In the genomic region with DNA sequence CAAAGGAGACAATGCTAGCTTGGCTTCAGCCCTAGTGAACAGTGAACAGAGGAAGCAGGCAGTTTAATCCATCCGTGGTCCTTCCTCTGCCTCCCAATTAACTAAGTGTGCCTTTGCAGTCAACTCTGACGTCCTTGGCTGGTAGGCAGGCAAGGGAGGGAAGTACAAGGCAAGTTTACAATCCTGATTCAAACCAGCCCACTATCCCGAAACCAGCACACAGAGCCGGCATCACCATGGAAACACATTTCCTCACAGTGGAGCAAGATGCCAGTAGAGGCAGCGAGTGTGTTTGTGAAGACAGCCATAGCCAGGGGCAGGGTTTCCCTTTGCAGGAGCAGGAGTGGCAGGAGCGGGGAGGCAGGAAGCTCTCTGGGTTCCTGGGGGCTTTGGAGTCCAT, we compare ENCODE assay signal across 12 cellular contexts.
A peak's percentile ranks its signal among the peaks of the same experiment; 100 is the strongest.
DNase-seq lines count a peak whose midpoint lies in the region; ATAC-seq and TF ChIP-seq lines count a peak whose summit lies in the region.
"Had no signal": no experiment of that assay in that cellular context is flagged by ENCODE, and none has a peak within 500 bp of the region (broad histone marks: within the 10 kb centered on the region; RNA-seq: fewer than 3 reads in every experiment).

No MANE protein-coding gene starts in this region.

- CTCF ChIA-PET in activated CD4-positive, alpha-beta memory T cell treated with anti-CD3 and anti-CD28 coated beads for 36 hours (lab: Charles Lee): no interaction called here

- H3K27ac Mint-ChIP-seq in activated CD4-positive, alpha-beta memory T cell treated with anti-CD3 and anti-CD28 coated beads for 36 hours: no peak overlapping the region

- H3K27me3 Mint-ChIP-seq in activated CD4-positive, alpha-beta memory T cell treated with anti-CD3 and anti-CD28 coated beads for 36 hours: no peaks in the 10 kb centered on the region

- peaks cover 24 to 34% (median 30%) of the 10 kb centered on the region in 4 donors for H3K4me1 ChIP-seq in esophagus muscularis mucosa
- peaks cover 17% of the 10 kb centered on the region for H3K4me1 ChIP-seq in mesodermal cell (ENCODE audit: control insufficient read depth, insufficient read depth, low read length, poor library complexity, severe bottlenecking)

- intact Hi-C loops in esophagus muscularis mucosa (cut with DNase I): no loop called here
- intact Hi-C loops in activated CD4-positive, alpha-beta memory T cell treated with anti-CD3 and anti-CD28 coated beads for 36 hours (cut with micrococcal nuclease): no loop called here

- 59% methylated on average over 4 of the region's 6 CpGs for WGBS in esophagus muscularis mucosa
- WGBS in mesodermal cell (ENCODE audit: insufficient coverage in 2 of 2), 2 experiments: 94 to 98% methylated on average over 3 to 6 of the region's 6 CpGs

- peak in 51 of 56 donors; percentile 14 to 82 (median 52) for DNase-seq in amygdala (lab: John Stamatoyannopoulos, UW)
- DNase-seq in esophagus muscularis mucosa (ENCODE audit: extremely low spot score): no peak
- DNase-seq in substantia nigra (lab: John Stamatoyannopoulos, UW): peak in 25 of 49 donors; percentile 18 to 64 (median 32)
- DNase-seq in activated CD4-positive, alpha-beta memory T cell treated with anti-CD3 and anti-CD28 coated beads for 36 hours: no peak
- no peak for DNase-seq in dedifferentiated amniotic fluid mesenchymal stem cell (ENCODE audit: extremely low spot score)
- DNase-seq: activated naive CD4-positive, alpha-beta T cell treated with Interleukin-2 at 50 U/mL for 16 hours; central memory CD4-positive, alpha-beta T cell; esophagus squamous epithelium; immature natural killer cell; stimulated activated naive CD8-positive, alpha-beta T cell treated with anti-CD3 and anti-CD28 coated beads, Interleukin-15, Interleukin-2, amounts not matched to agents 100 U/mL and 50 U/mL, for 24 hours had no signal

- H3K36me3 Mint-ChIP-seq in activated CD4-positive, alpha-beta memory T cell treated with anti-CD3 and anti-CD28 coated beads for 36 hours: peaks cover 5% of the 10 kb centered on the region

- no peaks in the 10 kb centered on the region for H3K4me1 Mint-ChIP-seq in activated CD4-positive, alpha-beta memory T cell treated with anti-CD3 and anti-CD28 coated beads for 36 hours (ENCODE audit: low read depth)
- H3K4me1 Mint-ChIP-seq: immature natural killer cell had no signal

- H3K9me3 ChIP-seq in esophagus muscularis mucosa: no peaks in the 10 kb centered on the region
- no peaks in the 10 kb centered on the region for H3K9me3 ChIP-seq in mesodermal cell (ENCODE audit: control insufficient read depth, low read length)
- H3K9me3 ChIP-seq: esophagus squamous epithelium had no signal

- H3K36me3 ChIP-seq in esophagus muscularis mucosa: peaks cover 23 to 83% (median 71%) of the 10 kb centered on the region in 4 donors
- peaks cover 84% of the 10 kb centered on the region for H3K36me3 ChIP-seq in mesodermal cell (ENCODE audit: control insufficient read depth, insufficient read depth, low read length)

- peak overlapping the region in 3 of 4 donors; percentile 3 to 58 (median 14) for H3K27ac ChIP-seq in esophagus muscularis mucosa (replicated peaks in 1 of 4)
- peak overlapping the region; percentile 80 for H3K27ac ChIP-seq in mesodermal cell (ENCODE audit: low read depth, low read length, severe bottlenecking)
- H3K27ac ChIP-seq in substantia nigra (ENCODE audit: low read depth, low read length, poor library complexity, severe bottlenecking): peak overlapping the region; percentile 28

- no peaks in the 10 kb centered on the region for H3K9me3 Mint-ChIP-seq in activated CD4-positive, alpha-beta memory T cell treated with anti-CD3 and anti-CD28 coated beads for 36 hours

- no peak for ATAC-seq in GM18907 (IDR thresholded peaks at IDR 0.05; ENCODE audit: unreplicated experiment)
- ATAC-seq: stimulated activated naive CD8-positive, alpha-beta T cell treated with anti-CD3 and anti-CD28 coated beads, Interleukin-15, Interleukin-2, amounts not matched to agents 100 U/mL and 50 U/mL, for 24 hours had no signal

- H3K27me3 ChIP-seq in esophagus muscularis mucosa: no peaks in the 10 kb centered on the region
- H3K27me3 ChIP-seq: esophagus squamous epithelium had no signal

- no peak for TF ChIP-seq CTCF in esophagus muscularis mucosa (IDR thresholded peaks at IDR 0.05)

- H3K4me3 ChIP-seq in esophagus muscularis mucosa (no peak overlapping the region), mesodermal cell (ENCODE audit: extremely low read depth, insufficient read depth, low read length, poor library complexity, severe bottlenecking) (no peak overlapping the region)
- H3K4me3 ChIP-seq: esophagus squamous epithelium had no signal

- TF ChIP-seq EP300 in esophagus muscularis mucosa (IDR thresholded peaks at IDR 0.05): no peak

- POLR2A ChIA-PET in activated CD4-positive, alpha-beta memory T cell treated with anti-CD3 and anti-CD28 coated beads for 36 hours (lab: Charles Lee): no interaction called here

- no peak for TF ChIP-seq POLR2A in esophagus muscularis mucosa (IDR thresholded peaks at IDR 0.05; ENCODE audit: low read depth)

- no peak overlapping the region for H3K4me3 Mint-ChIP-seq in activated CD4-positive, alpha-beta memory T cell treated with anti-CD3 and anti-CD28 coated beads for 36 hours
- H3K4me3 Mint-ChIP-seq: immature natural killer cell had no signal

Comparison
In these comparisons a context has a peak if more than half of its experiments do, and no peak if none do; other contexts are left out.
1. DNase-seq: peak in amygdala (51 of 56) and substantia nigra (25 of 49); none in esophagus muscularis mucosa (single experiment), activated CD4-positive, alpha-beta memory T cell treated with anti-CD3 and anti-CD28 coated beads for 36 hours (single experiment) and dedifferentiated amniotic fluid mesenchymal stem cell (single experiment).
2. H3K27ac ChIP-seq: peak in every context shown above with its lines; median percentile 80 in mesodermal cell; 28 in substantia nigra; 14 in esophagus muscularis mucosa.